Comparison of ENCODE assay signal across 1 cellular context in genomic region chr13:51158365-51158764, GRCh38.
TF ChIP-seq lines count a peak whose summit lies in the region.

No MANE protein-coding gene starts in this region.

TF ChIP-seq in K562, 482 proteins besides CTCF, POLR2A, EP300 and RAD21:
- no peak for TF ChIP-seq POLR2AphosphoS2 (IDR thresholded peaks at IDR 0.05; ENCODE audit: low read length)
- no peak for TF ChIP-seq ZNF398 (CRISPR knock-in tag; IDR thresholded peaks at IDR 0.05)
- peak in 1 of 3 experiments; percentile 19 for TF ChIP-seq YY1 (IDR thresholded peaks at IDR 0.05; ENCODE audit: borderline replicate concordance in 1 of 3, control insufficient read depth in 1 of 3, extremely low read depth in 1 of 3, insufficient read depth in 3 of 3, insufficient read length in 1 of 3, insufficient replicate concordance in 2 of 3, low read depth in 1 of 3, low read length in 2 of 3)
